8 cellular contexts compared by ENCODE assay signal in genomic region chrX:130339408-130340222, GRCh38. TPM values are rescaled to one million over a fixed set of nuclear protein-coding genes. Genes with fewer than 3 reads are reported as not detected.
DNase-seq lines count a peak whose midpoint lies in the region; ATAC-seq and TF ChIP-seq lines count a peak whose summit lies in the region.

A gene with protein sequence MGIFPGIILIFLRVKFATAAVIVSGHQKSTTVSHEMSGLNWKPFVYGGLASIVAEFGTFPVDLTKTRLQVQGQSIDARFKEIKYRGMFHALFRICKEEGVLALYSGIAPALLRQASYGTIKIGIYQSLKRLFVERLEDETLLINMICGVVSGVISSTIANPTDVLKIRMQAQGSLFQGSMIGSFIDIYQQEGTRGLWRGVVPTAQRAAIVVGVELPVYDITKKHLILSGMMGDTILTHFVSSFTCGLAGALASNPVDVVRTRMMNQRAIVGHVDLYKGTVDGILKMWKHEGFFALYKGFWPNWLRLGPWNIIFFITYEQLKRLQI (plus strand): TSS chrX:130339919. CDS start chrX:130340279, 360 bp downstream.

- H3K27me3 ChIP-seq in esophagus muscularis mucosa, result no peaks in the 10 kb centered on the region

- TF ChIP-seq RAD21 in Ishikawa (IDR thresholded peaks at IDR 0.05; ENCODE audit: low read depth), result no peak

- no peaks in the 10 kb centered on the region for H3K9me3 Mint-ChIP-seq in stimulated activated effector memory CD8-positive, alpha-beta T cell treated with anti-CD3 and anti-CD28 coated beads, Interleukin-12 subunit alpha, Interleukin-12 subunit beta, amount 100 ng/mL, for 72 hours

- peaks cover 6% of the 10 kb centered on the region for H3K36me3 Mint-ChIP-seq in stimulated activated effector memory CD8-positive, alpha-beta T cell treated with anti-CD3 and anti-CD28 coated beads, Interleukin-12 subunit alpha, Interleukin-12 subunit beta, amount 100 ng/mL, for 72 hours

- H3K27ac Mint-ChIP-seq in stimulated activated effector memory CD8-positive, alpha-beta T cell treated with anti-CD3 and anti-CD28 coated beads, Interleukin-12 subunit alpha, Interleukin-12 subunit beta, amount 100 ng/mL, for 72 hours, result peak within 1 kb of the TSS; percentile 98

- H3K4me1 Mint-ChIP-seq in stimulated activated effector memory CD8-positive, alpha-beta T cell treated with anti-CD3 and anti-CD28 coated beads, Interleukin-12 subunit alpha, Interleukin-12 subunit beta, amount 100 ng/mL, for 72 hours, result peaks cover 23% of the 10 kb centered on the region

- peaks cover 0 to 14% (median 9%) of the 10 kb centered on the region in 4 donors for H3K4me1 ChIP-seq in esophagus muscularis mucosa

- TF ChIP-seq EP300 in Ishikawa (IDR thresholded peaks at IDR 0.05; ENCODE audit: borderline replicate concordance) (no peak), esophagus muscularis mucosa (IDR thresholded peaks at IDR 0.05) (no peak)

- no peaks in the 10 kb centered on the region for H3K9me3 ChIP-seq in esophagus muscularis mucosa

- 46% methylated on average over 52 of the region's 55 CpGs for WGBS in esophagus muscularis mucosa

- peak within 1 kb of the TSS; percentile 98 for H3K4me3 Mint-ChIP-seq in stimulated activated effector memory CD8-positive, alpha-beta T cell treated with anti-CD3 and anti-CD28 coated beads, Interleukin-12 subunit alpha, Interleukin-12 subunit beta, amount 100 ng/mL, for 72 hours

- intact Hi-C loops in esophagus muscularis mucosa (cut with DNase I), result loop anchor here (5.0 to 10.0 kb wide), 2 partner anchors 72 to 575 kb away; partner anchors contain the start of gene ZNF280C

- DNase-seq in DMS53 treated with DMSO at 0.1 percent for 48 hours (lab: John Stamatoyannopoulos, UW; ENCODE audit: unreplicated experiment), result peak; percentile 38
- DNase-seq in activated T-cell treated with anti-CD3 and anti-CD28 coated beads, Interleukin-2, amount 50 U/mL, for 1 hour, result peak; percentile 67
- peak; percentile 91 for DNase-seq in esophagus muscularis mucosa (ENCODE audit: extremely low spot score)
- DNase-seq in myocyte (ENCODE audit: low read depth), result peak; percentile 82
- DNase-seq in stimulated activated effector memory CD8-positive, alpha-beta T cell treated with anti-CD3 and anti-CD28 coated beads, Interleukin-12 subunit alpha, Interleukin-12 subunit beta, amount 100 ng/mL, for 72 hours (ENCODE audit: low spot score in 2 of 2), result peak; percentile 29 to 80

- ATAC-seq in GM21619 (IDR thresholded peaks at IDR 0.05; ENCODE audit: unreplicated experiment), result peak; percentile 98
- ATAC-seq in stimulated activated effector memory CD8-positive, alpha-beta T cell treated with anti-CD3 and anti-CD28 coated beads, Interleukin-12 subunit alpha, Interleukin-12 subunit beta, amount 100 ng/mL, for 72 hours, result peak; percentile 94

- no peak for TF ChIP-seq CTCF in esophagus muscularis mucosa (IDR thresholded peaks at IDR 0.05)

- no peaks in the 10 kb centered on the region for H3K36me3 ChIP-seq in esophagus muscularis mucosa

- H3K27ac ChIP-seq in esophagus muscularis mucosa (replicated peaks in 1 of 4), result peak within 1 kb of the TSS; percentile 45 to 70 (median 58)

- TF ChIP-seq POLR2A in esophagus muscularis mucosa (IDR thresholded peaks at IDR 0.05; ENCODE audit: low read depth), result no peak

- H3K4me3 ChIP-seq in esophagus muscularis mucosa, result peak within 1 kb of the TSS; percentile 69 to 76 (median 70)

TF ChIP-seq in Ishikawa, 13 proteins besides CTCF, POLR2A, EP300 and RAD21:
- TF ChIP-seq YY1 (IDR thresholded peaks at IDR 0.05; ENCODE audit: low read depth) (0 out of 2 replicates have a peak, but pooled peaks have one; percentile 29), CEBPB (IDR thresholded peaks at IDR 0.05) (no peak), ZBTB7A (IDR thresholded peaks at IDR 0.05; ENCODE audit: low read depth) (peak; percentile 48; the same call in 1 of the 2 replicates), NFIC (IDR thresholded peaks at IDR 0.05) (no peak), TAF1 (IDR thresholded peaks at IDR 0.05; ENCODE audit: low read depth) (peak; percentile 72; the same call in 1 of the 2 replicates), TCF12 (IDR thresholded peaks at IDR 0.05; ENCODE audit: low read depth) (peak; percentile 30; the same call in 1 of the 2 replicates), USF1 (IDR thresholded peaks at IDR 0.05) (no peak)
- TF ChIP-seq, protein P1, sequence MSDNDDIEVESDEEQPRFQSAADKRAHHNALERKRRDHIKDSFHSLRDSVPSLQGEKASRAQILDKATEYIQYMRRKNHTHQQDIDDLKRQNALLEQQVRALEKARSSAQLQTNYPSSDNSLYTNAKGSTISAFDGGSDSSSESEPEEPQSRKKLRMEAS (IDR thresholded peaks at IDR 0.05), result peak; percentile 49; the same call in 1 of the 2 replicates

TF ChIP-seq in PFSK-1, 5 proteins besides CTCF, POLR2A, EP300 and RAD21:
- TF ChIP-seq POLR2AphosphoS5 (IDR thresholded peaks at IDR 0.05; ENCODE audit: low read depth, low read length) (peak; percentile 50; the same call in 1 of the 2 replicates), FOXP2 (optimal IDR thresholded peaks at IDR 0.05; ENCODE audit: borderline replicate concordance, extremely low read depth, extremely low read length, insufficient read depth) (no peak), TAF1 (IDR thresholded peaks at IDR 0.05; ENCODE audit: borderline replicate concordance, insufficient read depth, low read length) (no peak), SIN3A (IDR thresholded peaks at IDR 0.05; ENCODE audit: borderline replicate concordance, insufficient read depth, low read length) (peak; percentile 83; the same call in 1 of the 2 replicates)
- TF ChIP-seq, protein P2, sequence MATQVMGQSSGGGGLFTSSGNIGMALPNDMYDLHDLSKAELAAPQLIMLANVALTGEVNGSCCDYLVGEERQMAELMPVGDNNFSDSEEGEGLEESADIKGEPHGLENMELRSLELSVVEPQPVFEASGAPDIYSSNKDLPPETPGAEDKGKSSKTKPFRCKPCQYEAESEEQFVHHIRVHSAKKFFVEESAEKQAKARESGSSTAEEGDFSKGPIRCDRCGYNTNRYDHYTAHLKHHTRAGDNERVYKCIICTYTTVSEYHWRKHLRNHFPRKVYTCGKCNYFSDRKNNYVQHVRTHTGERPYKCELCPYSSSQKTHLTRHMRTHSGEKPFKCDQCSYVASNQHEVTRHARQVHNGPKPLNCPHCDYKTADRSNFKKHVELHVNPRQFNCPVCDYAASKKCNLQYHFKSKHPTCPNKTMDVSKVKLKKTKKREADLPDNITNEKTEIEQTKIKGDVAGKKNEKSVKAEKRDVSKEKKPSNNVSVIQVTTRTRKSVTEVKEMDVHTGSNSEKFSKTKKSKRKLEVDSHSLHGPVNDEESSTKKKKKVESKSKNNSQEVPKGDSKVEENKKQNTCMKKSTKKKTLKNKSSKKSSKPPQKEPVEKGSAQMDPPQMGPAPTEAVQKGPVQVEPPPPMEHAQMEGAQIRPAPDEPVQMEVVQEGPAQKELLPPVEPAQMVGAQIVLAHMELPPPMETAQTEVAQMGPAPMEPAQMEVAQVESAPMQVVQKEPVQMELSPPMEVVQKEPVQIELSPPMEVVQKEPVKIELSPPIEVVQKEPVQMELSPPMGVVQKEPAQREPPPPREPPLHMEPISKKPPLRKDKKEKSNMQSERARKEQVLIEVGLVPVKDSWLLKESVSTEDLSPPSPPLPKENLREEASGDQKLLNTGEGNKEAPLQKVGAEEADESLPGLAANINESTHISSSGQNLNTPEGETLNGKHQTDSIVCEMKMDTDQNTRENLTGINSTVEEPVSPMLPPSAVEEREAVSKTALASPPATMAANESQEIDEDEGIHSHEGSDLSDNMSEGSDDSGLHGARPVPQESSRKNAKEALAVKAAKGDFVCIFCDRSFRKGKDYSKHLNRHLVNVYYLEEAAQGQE (IDR thresholded peaks at IDR 0.05; ENCODE audit: insufficient read depth in 1 of 2, low read depth in 2 of 2, low read length in 2 of 2), result no peak

RNA-seq across cellular contexts. Expression of the gene that starts here (rescaled TPM):
- 3.6 TPM for polyA plus RNA-seq in PFSK-1 (2012; ENCODE audit: insufficient read length, low read depth)
- total RNA-seq in esophagus muscularis mucosa (1 to 10 TPM; 4.0 to 9.6 (median 6.9) TPM), myocyte (12.8 and 24.0 TPM in 2 replicates)
- 14.1 TPM for polyA plus RNA-seq in myocyte (2012)

Comparison
In these comparisons a context has a peak if more than half of its experiments do, and no peak if none do; other contexts are left out.
1. Peak in every context shown above with its lines: DNase-seq, ATAC-seq, H3K4me3 ChIP-seq and H3K27ac ChIP-seq.
2. DNase-seq: peak in every context shown above with its lines; median percentile 91 in esophagus muscularis mucosa; 82 in myocyte; 67 in activated T-cell treated with anti-CD3 and anti-CD28 coated beads, Interleukin-2, amount 50 U/mL, for 1 hour; 54 in stimulated activated effector memory CD8-positive, alpha-beta T cell treated with anti-CD3 and anti-CD28 coated beads, Interleukin-12 subunit alpha, Interleukin-12 subunit beta, amount 100 ng/mL, for 72 hours; 38 in DMS53 treated with DMSO at 0.1 percent for 48 hours.